In the genomic region with DNA sequence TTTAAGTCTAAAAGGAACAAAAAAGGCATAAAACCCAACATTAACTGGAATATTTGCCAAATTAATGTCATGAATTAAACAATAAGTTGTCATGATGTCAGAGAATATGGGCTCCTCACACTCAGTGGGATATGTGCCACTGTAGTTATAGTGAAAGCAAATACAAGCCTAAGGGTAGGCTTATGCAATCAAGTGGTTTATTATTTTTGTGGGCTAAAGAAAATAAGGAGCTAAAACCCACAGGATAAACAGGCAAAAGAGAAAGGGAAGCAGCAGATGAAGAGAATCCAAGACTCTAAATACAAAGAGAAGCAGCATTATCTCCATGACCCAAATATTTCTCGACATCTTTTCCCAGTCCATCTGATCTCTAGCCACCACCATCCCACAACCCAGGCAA, we compare ENCODE assay signal across 15 cellular contexts. TPM values are rescaled to one million over a fixed set of nuclear protein-coding genes. Genes with fewer than 3 reads are reported as not detected.
DNase-seq lines count a peak whose midpoint lies in the region; TF ChIP-seq lines count a peak whose summit lies in the region.
"Had no signal": no experiment of that assay in that cellular context is flagged by ENCODE, and none has a peak within 500 bp of the region (broad histone marks: within the 10 kb centered on the region; RNA-seq: fewer than 3 reads in every experiment).

No MANE protein-coding gene starts in this region.

- no peak for TF ChIP-seq CTCF in osteoblast (IDR thresholded peaks at IDR 0.05; ENCODE audit: extremely low read depth, low read depth, low read length)
- TF ChIP-seq CTCF in spleen (IDR thresholded peaks at IDR 0.05 in 8 of 11, conservative IDR thresholded peaks at IDR 0.05 in 3 of 11): no peak

- peaks cover 99% of the 10 kb centered on the region for H3K79me2 ChIP-seq in osteoblast (ENCODE audit: insufficient read depth, low read length)

- intact Hi-C loops in spleen (cut with DNase I; ENCODE audit: low total_unique reads): no loop called here

- H3K9me3 ChIP-seq in osteoblast (ENCODE audit: low read depth, low read length): no peaks in the 10 kb centered on the region
- H3K9me3 ChIP-seq in spleen: no peaks in the 10 kb centered on the region
- H3K9me3 ChIP-seq: HAP-1 had no signal

- H2AFZ ChIP-seq in osteoblast (ENCODE audit: low read length): no peak overlapping the region

- peak overlapping the region; percentile 53 for H3K4me2 ChIP-seq in osteoblast (ENCODE audit: insufficient read depth, low read length)

- TF ChIP-seq POLR2A in spleen (IDR thresholded peaks at IDR 0.05): no peak

- H3K4me1 ChIP-seq in osteoblast (ENCODE audit: insufficient read depth, low read length) (peaks cover 57% of the 10 kb centered on the region), spleen (peaks cover 4 to 100% (median 58%) of the 10 kb centered on the region in 6 donors)

- H3K27ac ChIP-seq in osteoblast (ENCODE audit: low read depth, low read length) (peak overlapping the region; percentile 68), spleen (no peak overlapping the region)

- WGBS in spleen, 5 donors: 80 to 89% (median 87%) methylated on average over 1 of the region's 1 CpG

- H3K36me3 ChIP-seq in osteoblast (ENCODE audit: insufficient read depth, low read length) (peaks cover 11% of the 10 kb centered on the region), spleen (peaks cover 0 to 19% (median 0%) of the 10 kb centered on the region in 6 donors)

- peak overlapping the region; percentile 25 for H3K4me3 ChIP-seq in osteoblast (ENCODE audit: insufficient read depth, low read length)
- H3K4me3 ChIP-seq in spleen: no peak overlapping the region
- H3K4me3 ChIP-seq: dorsolateral prefrontal cortex, HAP-1 had no signal

- H3K27me3 ChIP-seq in osteoblast (ENCODE audit: insufficient read depth, low read length): no peaks in the 10 kb centered on the region
- H3K27me3 ChIP-seq in spleen (replicated peaks in 1 of 7): no peaks in the 10 kb centered on the region
- H3K27me3 ChIP-seq: dorsolateral prefrontal cortex had no signal

- H4K20me1 ChIP-seq in osteoblast (ENCODE audit: insufficient read depth, low read length): peaks cover 89% of the 10 kb centered on the region

- DNase-seq in EH (ENCODE audit: low read depth): peak; percentile 92
- peak; percentile 41 for DNase-seq in NOMO-1 treated with DMSO at 0.1 percent for 48 hours (lab: John Stamatoyannopoulos, UW; ENCODE audit: unreplicated experiment)
- DNase-seq in epidermal melanocyte (ENCODE audit: insufficient read length, low spot score): peak; percentile 61
- peak; percentile 46 for DNase-seq in osteoblast (ENCODE audit: insufficient read length, low spot score, missing footprints)
- no peak for DNase-seq in spleen
- DNase-seq in D341Med (ENCODE audit: low spot score): no peak
- no peak for DNase-seq in NCI-H2107 (lab: John Stamatoyannopoulos, UW)
- no peak for DNase-seq in DMS153 (lab: John Stamatoyannopoulos, UW)
- DNase-seq: activated CD4-positive, CD25-positive, alpha-beta regulatory T cell; activated effector memory CD4-positive, alpha-beta T cell treated with anti-CD3 and anti-CD28 coated beads, Interleukin-2, amount 50 U/mL, for 16 hours; dorsolateral prefrontal cortex; immature natural killer cell; NCI-H1417 treated with DMSO at 0.1 percent for 48 hours; posterior cingulate gyrus had no signal

RNA-seq across cellular contexts. Expression of a gene that starts 17.5 kb away (rescaled TPM):
- total RNA-seq in osteoblast (242 and 285 TPM in 2 replicates), spleen (100 to 1,000 TPM; 118 to 162 (median 136) TPM)
- polyA plus RNA-seq in spleen: 100 to 1,000 TPM in 2 of 3 donors, 10 to 100 TPM in 1; 69.0 to 129 (median 124) TPM

RNA-seq across cellular contexts. Expression of a gene that starts 57.7 kb away (rescaled TPM):
- total RNA-seq in osteoblast: 53.6 and 69.1 TPM in 2 replicates
- total RNA-seq in spleen: 10 to 100 TPM; 27.4 to 54.0 (median 44.4) TPM
- polyA plus RNA-seq in spleen: 10 to 100 TPM in 1 of 3 donors, 1 to 10 TPM in 2; 9.4 to 10.6 (median 9.4) TPM

Comparison
In these comparisons a context has a peak if more than half of its experiments do, and no peak if none do; other contexts are left out.
1. DNase-seq: peak in EH (single experiment), NOMO-1 treated with DMSO at 0.1 percent for 48 hours (single experiment), epidermal melanocyte (single experiment) and osteoblast (single experiment); none in spleen (single experiment), D341Med (single experiment), NCI-H2107 (single experiment) and DMS153 (single experiment).